ENCODE assay signal across 1 cellular context in the genomic region with DNA sequence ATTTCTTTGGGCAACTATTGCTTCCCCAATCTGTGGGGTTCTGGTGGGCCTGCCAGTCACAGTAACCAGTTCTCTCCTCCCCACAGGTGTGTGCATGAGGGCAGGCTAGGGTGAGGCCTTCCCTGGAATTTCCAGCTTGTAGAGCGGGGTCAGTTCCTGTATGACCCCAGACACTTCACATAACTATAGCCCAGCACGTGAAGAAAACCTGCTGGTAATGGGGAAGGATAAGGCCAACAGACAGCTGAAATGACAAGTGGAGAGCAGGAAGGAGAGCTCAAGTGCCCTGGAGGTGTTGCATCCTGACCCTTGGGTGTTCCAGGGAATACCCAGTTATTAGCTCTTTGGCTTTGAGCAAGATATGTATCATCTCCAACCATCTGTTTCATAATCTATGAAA.
TF ChIP-seq lines count a peak whose summit lies in the region.

No MANE protein-coding gene starts in this region.

TF ChIP-seq in HepG2, 621 proteins besides CTCF, POLR2A, EP300 and RAD21:
- TF ChIP-seq, protein P1, sequence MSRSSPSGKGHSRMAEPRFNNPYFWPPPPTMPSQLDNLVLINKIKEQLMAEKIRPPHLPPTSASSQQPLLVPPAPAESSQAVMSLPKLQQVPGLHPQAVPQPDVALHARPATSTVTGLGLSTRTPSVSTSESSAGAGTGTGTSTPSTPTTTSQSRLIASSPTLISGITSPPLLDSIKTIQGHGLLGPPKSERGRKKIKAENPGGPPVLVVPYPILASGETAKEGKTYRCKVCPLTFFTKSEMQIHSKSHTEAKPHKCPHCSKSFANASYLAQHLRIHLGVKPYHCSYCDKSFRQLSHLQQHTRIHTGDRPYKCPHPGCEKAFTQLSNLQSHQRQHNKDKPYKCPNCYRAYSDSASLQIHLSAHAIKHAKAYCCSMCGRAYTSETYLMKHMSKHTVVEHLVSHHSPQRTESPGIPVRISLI (CRISPR knock-in tag; IDR thresholded peaks at IDR 0.05; ENCODE audit: borderline replicate concordance) = no peak
- TF ChIP-seq HNRNPL (IDR thresholded peaks at IDR 0.05; ENCODE audit: low read depth, low read length) = no peak
- TF ChIP-seq, protein P2, sequence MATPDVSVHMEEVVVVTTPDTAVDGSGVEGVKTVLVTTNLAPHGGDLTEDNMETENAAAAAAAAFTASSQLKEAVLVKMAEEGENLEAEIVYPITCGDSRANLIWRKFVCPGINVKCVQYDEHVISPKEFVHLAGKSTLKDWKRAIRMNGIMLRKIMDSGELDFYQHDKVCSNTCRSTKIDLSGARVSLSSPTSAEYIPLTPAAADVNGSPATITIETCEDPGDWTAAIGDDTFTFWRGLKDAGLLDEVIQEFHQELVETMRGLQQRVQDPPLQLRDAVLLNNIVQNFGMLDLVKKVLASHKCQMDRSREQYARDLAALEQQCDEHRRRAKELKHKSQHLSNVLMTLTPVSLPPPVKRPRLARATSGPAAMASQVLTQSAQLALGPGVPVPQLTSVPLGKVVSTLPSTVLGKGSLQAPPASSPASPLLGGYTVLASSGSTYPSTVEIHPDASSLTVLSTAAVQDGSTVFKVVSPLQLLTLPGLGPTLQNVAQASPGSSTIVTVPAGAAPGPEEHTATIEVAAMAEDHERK (CRISPR knock-in tag; IDR thresholded peaks at IDR 0.05; ENCODE audit: low read depth) = no peak
- TF ChIP-seq ZNF460 (CRISPR knock-in tag; IDR thresholded peaks at IDR 0.05; ENCODE audit: borderline replicate concordance) = no peak
- TF ChIP-seq RXRA (CRISPR knock-in tag; IDR thresholded peaks at IDR 0.05) = no peak
- TF ChIP-seq CC2D1A (CRISPR knock-in tag; IDR thresholded peaks at IDR 0.05) = no peak
- no peak for TF ChIP-seq ZNF607 (CRISPR knock-in tag; IDR thresholded peaks at IDR 0.05; ENCODE audit: borderline replicate concordance)
- no peak for TF ChIP-seq HOXD1 (CRISPR knock-in tag; IDR thresholded peaks at IDR 0.05)
- TF ChIP-seq, protein P3, sequence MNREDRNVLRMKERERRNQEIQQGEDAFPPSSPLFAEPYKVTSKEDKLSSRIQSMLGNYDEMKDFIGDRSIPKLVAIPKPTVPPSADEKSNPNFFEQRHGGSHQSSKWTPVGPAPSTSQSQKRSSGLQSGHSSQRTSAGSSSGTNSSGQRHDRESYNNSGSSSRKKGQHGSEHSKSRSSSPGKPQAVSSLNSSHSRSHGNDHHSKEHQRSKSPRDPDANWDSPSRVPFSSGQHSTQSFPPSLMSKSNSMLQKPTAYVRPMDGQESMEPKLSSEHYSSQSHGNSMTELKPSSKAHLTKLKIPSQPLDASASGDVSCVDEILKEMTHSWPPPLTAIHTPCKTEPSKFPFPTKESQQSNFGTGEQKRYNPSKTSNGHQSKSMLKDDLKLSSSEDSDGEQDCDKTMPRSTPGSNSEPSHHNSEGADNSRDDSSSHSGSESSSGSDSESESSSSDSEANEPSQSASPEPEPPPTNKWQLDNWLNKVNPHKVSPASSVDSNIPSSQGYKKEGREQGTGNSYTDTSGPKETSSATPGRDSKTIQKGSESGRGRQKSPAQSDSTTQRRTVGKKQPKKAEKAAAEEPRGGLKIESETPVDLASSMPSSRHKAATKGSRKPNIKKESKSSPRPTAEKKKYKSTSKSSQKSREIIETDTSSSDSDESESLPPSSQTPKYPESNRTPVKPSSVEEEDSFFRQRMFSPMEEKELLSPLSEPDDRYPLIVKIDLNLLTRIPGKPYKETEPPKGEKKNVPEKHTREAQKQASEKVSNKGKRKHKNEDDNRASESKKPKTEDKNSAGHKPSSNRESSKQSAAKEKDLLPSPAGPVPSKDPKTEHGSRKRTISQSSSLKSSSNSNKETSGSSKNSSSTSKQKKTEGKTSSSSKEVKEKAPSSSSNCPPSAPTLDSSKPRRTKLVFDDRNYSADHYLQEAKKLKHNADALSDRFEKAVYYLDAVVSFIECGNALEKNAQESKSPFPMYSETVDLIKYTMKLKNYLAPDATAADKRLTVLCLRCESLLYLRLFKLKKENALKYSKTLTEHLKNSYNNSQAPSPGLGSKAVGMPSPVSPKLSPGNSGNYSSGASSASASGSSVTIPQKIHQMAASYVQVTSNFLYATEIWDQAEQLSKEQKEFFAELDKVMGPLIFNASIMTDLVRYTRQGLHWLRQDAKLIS (CRISPR knock-in tag; IDR thresholded peaks at IDR 0.05) = no peak
- no peak for TF ChIP-seq SOX5 (CRISPR knock-in tag; IDR thresholded peaks at IDR 0.05; ENCODE audit: borderline replicate concordance)
- no peak for TF ChIP-seq ZSCAN25 (CRISPR knock-in tag; IDR thresholded peaks at IDR 0.05)
